29 cellular contexts compared by ENCODE assay signal in the genomic region with DNA sequence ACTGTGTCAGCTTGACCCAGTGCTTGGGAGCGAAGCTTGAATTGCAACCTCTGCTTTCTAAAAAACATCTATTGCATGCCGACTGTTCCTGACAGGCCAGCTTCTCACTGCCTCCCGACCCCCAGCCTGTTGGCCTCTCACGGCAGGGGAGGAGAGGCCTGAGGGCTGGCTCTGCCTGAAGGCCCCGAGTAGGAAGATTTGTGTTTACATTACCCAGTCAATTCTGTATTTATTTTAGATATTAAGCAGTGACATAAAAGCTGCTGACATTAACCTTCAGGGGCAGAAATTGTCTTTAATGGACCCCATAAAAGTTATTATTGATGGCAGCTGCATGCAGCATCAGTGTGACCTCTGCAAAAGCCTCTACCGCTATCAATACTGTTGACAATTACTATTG.
A peak's percentile ranks its signal among the peaks of the same experiment; 100 is the strongest.
DNase-seq lines count a peak whose midpoint lies in the region; ATAC-seq and TF ChIP-seq lines count a peak whose summit lies in the region.
"Had no signal": no experiment of that assay in that cellular context is flagged by ENCODE, and none has a peak within 500 bp of the region (broad histone marks: within the 10 kb centered on the region; RNA-seq: fewer than 3 reads in every experiment).

No MANE protein-coding gene starts in this region.

- TF ChIP-seq CTCF in SK-N-SH (IDR thresholded peaks at IDR 0.05) (no peak), nephron (IDR thresholded peaks at IDR 0.05; ENCODE audit: unreplicated experiment in 3 of 3) (no peak), MM.1S (IDR thresholded peaks at IDR 0.05; ENCODE audit: low read length) (no peak)

- H4K20me1 ChIP-seq in SK-N-SH (ENCODE audit: insufficient read depth) (no peaks in the 10 kb centered on the region), MM.1S (ENCODE audit: insufficient read depth, low read length) (no peaks in the 10 kb centered on the region)

- no peaks in the 10 kb centered on the region for H3K36me3 ChIP-seq in SK-N-SH (replicated peaks in 1 of 2; ENCODE audit: control insufficient read depth in 1 of 2, insufficient read depth in 2 of 2, low read length in 1 of 2)
- no peaks in the 10 kb centered on the region for H3K36me3 ChIP-seq in MM.1S (replicated peaks; ENCODE audit: insufficient read depth, low read length)
- H3K36me3 ChIP-seq: gastroesophageal sphincter, neutrophil, prostate gland, sigmoid colon, transverse colon, WERI-Rb-1 had no signal

- peaks cover 34% of the 10 kb centered on the region for H3K4me1 Mint-ChIP-seq in nephron
- H3K4me1 Mint-ChIP-seq: activated naive CD4-positive, alpha-beta T cell treated with anti-CD3 and anti-CD28 coated beads, Interleukin-2, amount 50 U/mL, for 24 hours; CD14-positive monocyte had no signal

- DNase-seq in SK-N-SH (peak; percentile 57), T1000 (lab: John Stamatoyannopoulos, UW) (peak; percentile 13), MM.1S (no peak), amniotic stem cell (lab: John Stamatoyannopoulos, UW) (no peak)
- DNase-seq in activated T-cell treated with anti-CD3 and anti-CD28 coated beads, Interleukin-2, amount 50 U/mL, for 1 hour, result no peak
- DNase-seq: activated CD4-positive, alpha-beta T cell treated with anti-CD3 and anti-CD28 coated beads for 48 hours; Caco-2; DMS53; hippocampal formation; left cardiac atrium; mammary epithelial cell; NCI-H524 treated with DMSO at 0.1 percent for 48 hours; SHP77; sigmoid colon; stimulated activated CD4-positive, alpha-beta T cell treated with anti-CD3 and anti-CD28 coated beads, Interleukin-4, amount 100 ng/mL, for 24 hours; T-helper 9 cell; transverse colon; WERI-Rb-1 had no signal

- H3K27me3 ChIP-seq in SK-N-SH (ENCODE audit: insufficient read depth), result no peaks in the 10 kb centered on the region
- no peaks in the 10 kb centered on the region for H3K27me3 ChIP-seq in MM.1S (replicated peaks; ENCODE audit: insufficient read depth, low read length)
- H3K27me3 ChIP-seq: gastroesophageal sphincter, sigmoid colon, transverse colon had no signal

- H3K9ac ChIP-seq in SK-N-SH, result no peak overlapping the region
- H3K9ac ChIP-seq in MM.1S (ENCODE audit: low read length), result no peak overlapping the region

- peak overlapping the region; percentile 24 to 86 (median 85) for H3K27ac Mint-ChIP-seq in nephron
- H3K27ac Mint-ChIP-seq: activated naive CD4-positive, alpha-beta T cell treated with anti-CD3 and anti-CD28 coated beads, Interleukin-2, amount 50 U/mL, for 24 hours; CD14-positive monocyte had no signal

- H3K9me3 Mint-ChIP-seq in nephron, result no peaks in the 10 kb centered on the region
- H3K9me3 Mint-ChIP-seq: activated naive CD4-positive, alpha-beta T cell treated with anti-CD3 and anti-CD28 coated beads, Interleukin-2, amount 50 U/mL, for 24 hours; CD14-positive monocyte had no signal

- H3F3A ChIP-seq in SK-N-SH (replicated peaks; ENCODE audit: insufficient read depth), result peaks cover 15% of the 10 kb centered on the region
- no peaks in the 10 kb centered on the region for H3F3A ChIP-seq in MM.1S (ENCODE audit: insufficient read depth, low read length)

- peak overlapping the region; percentile 20; the same call in 1 of the 2 replicates for H3K4me2 ChIP-seq in SK-N-SH
- no peak overlapping the region for H3K4me2 ChIP-seq in MM.1S (ENCODE audit: low read depth, low read length)

- WGBS in SK-N-SH (ENCODE audit: low lambda C conversion rate), result 59% methylated on average over 5 of the region's 6 CpGs

- H3K9me2 ChIP-seq in SK-N-SH (no peaks in the 10 kb centered on the region), MM.1S (replicated peaks; ENCODE audit: insufficient read depth, low read length) (no peaks in the 10 kb centered on the region)

- TF ChIP-seq RAD21 in SK-N-SH (IDR thresholded peaks at IDR 0.05; ENCODE audit: low read length), result no peak

- ATAC-seq in SK-N-SH treated with all-trans-retinoic acid at 6 μM for 48 hours (no peak; the same call in 2 of the 3 replicates), HG03432 (IDR thresholded peaks at IDR 0.05; ENCODE audit: unreplicated experiment) (no peak)
- ATAC-seq: gastroesophageal sphincter, HCT116, left cardiac atrium, Panc1 had no signal

- no peak overlapping the region for H3K4me3 Mint-ChIP-seq in nephron
- H3K4me3 Mint-ChIP-seq: activated naive CD4-positive, alpha-beta T cell treated with anti-CD3 and anti-CD28 coated beads, Interleukin-2, amount 50 U/mL, for 24 hours had no signal

- POLR2A ChIA-PET in SK-N-SH (lab: Yijun Ruan, JAX), result interaction anchor here (0.6 to 1.5 kb wide), 2 partner anchors 20 to 78 kb away, joined by 3 to 5 read pairs; no protein-coding TSS in a partner anchor

- no peaks in the 10 kb centered on the region for H3K27me3 Mint-ChIP-seq in nephron (ENCODE audit: low read depth)

- CTCF ChIA-PET in SK-N-SH (lab: Yijun Ruan, JAX), result interaction anchor here (0.7 to 1.8 kb wide), 14 partner anchors 8 to 445 kb away, joined by 3 to 7 read pairs (median 4); no protein-coding TSS in a partner anchor

- H3K27ac ChIP-seq in SK-N-SH (ENCODE audit: low read depth in 2 of 2, low read length in 1 of 2) (peak overlapping the region in 1 of 2 experiments; percentile 84; a peak in 3 of 4 replicates), MM.1S (ENCODE audit: low read length) (no peak overlapping the region)
- H3K27ac ChIP-seq: 22Rv1, gastroesophageal sphincter, neutrophil, prostate gland, sigmoid colon, transverse colon, WERI-Rb-1 had no signal

- H3K79me2 ChIP-seq in SK-N-SH (ENCODE audit: insufficient read depth), result no peaks in the 10 kb centered on the region
- no peaks in the 10 kb centered on the region for H3K79me2 ChIP-seq in MM.1S (ENCODE audit: low read length)

- peak in 1 of 2 experiments; percentile 67; a peak in 2 of 4 replicates for TF ChIP-seq EP300 in SK-N-SH (IDR thresholded peaks at IDR 0.05; ENCODE audit: borderline replicate concordance in 1 of 2, low read depth in 1 of 2, low read length in 1 of 2)

- H3K4me1 ChIP-seq in SK-N-SH (ENCODE audit: control insufficient read depth in 1 of 2, insufficient read depth in 2 of 2, low read depth in 1 of 2, low read length in 1 of 2) (peaks cover 6 to 54% of the 10 kb centered on the region in 2 experiments; a peak in 3 of 4 replicates), MM.1S (ENCODE audit: low read length) (0 out of 2 replicates have a peak, but pooled peaks cover 7% of the 10 kb centered on the region)
- H3K4me1 ChIP-seq: Caco-2, prostate gland, transverse colon had no signal

- no peak overlapping the region for H3K4me3 ChIP-seq in SK-N-SH (ENCODE audit: low read depth in 2 of 2, low read length in 1 of 2)
- H3K4me3 ChIP-seq in MM.1S (ENCODE audit: low read length), result no peak overlapping the region
- H3K4me3 ChIP-seq: gastroesophageal sphincter, prostate gland, sigmoid colon, transverse colon had no signal

- H3K9me3 ChIP-seq in SK-N-SH (no peaks in the 10 kb centered on the region), MM.1S (replicated peaks; ENCODE audit: insufficient read depth, low read length) (no peaks in the 10 kb centered on the region)
- H3K9me3 ChIP-seq: Caco-2, gastroesophageal sphincter, neutrophil, prostate gland, sigmoid colon, transverse colon had no signal

- H2AFZ ChIP-seq in SK-N-SH (ENCODE audit: low read depth) (no peak overlapping the region), MM.1S (ENCODE audit: low read length) (no peak overlapping the region)

- peaks cover 5% of the 10 kb centered on the region for H3K36me3 Mint-ChIP-seq in nephron (ENCODE audit: low read depth)
- H3K36me3 Mint-ChIP-seq: activated naive CD4-positive, alpha-beta T cell treated with anti-CD3 and anti-CD28 coated beads, Interleukin-2, amount 50 U/mL, for 24 hours; CD14-positive monocyte had no signal

TF ChIP-seq in SK-N-SH, 30 proteins besides CTCF, POLR2A, EP300 and RAD21:
- TF ChIP-seq SMC3 (IDR thresholded peaks at IDR 0.05; ENCODE audit: low read depth, low read length) (no peak), SIN3A (IDR thresholded peaks at IDR 0.05; ENCODE audit: borderline replicate concordance, low read depth, low read length) (no peak), FOXJ3 (CRISPR knock-in tag; IDR thresholded peaks at IDR 0.05) (no peak), RXRA (IDR thresholded peaks at IDR 0.05; ENCODE audit: borderline replicate concordance, low read depth) (no peak), NRF1 (IDR thresholded peaks at IDR 0.05; ENCODE audit: low read depth, low read length) (no peak)

TF ChIP-seq in SK-N-SH treated with all-trans-retinoic acid at 6 μM for 48 hours, 23 proteins besides CTCF, POLR2A, EP300 and RAD21 (continues in another document):
- TF ChIP-seq, protein P1, sequence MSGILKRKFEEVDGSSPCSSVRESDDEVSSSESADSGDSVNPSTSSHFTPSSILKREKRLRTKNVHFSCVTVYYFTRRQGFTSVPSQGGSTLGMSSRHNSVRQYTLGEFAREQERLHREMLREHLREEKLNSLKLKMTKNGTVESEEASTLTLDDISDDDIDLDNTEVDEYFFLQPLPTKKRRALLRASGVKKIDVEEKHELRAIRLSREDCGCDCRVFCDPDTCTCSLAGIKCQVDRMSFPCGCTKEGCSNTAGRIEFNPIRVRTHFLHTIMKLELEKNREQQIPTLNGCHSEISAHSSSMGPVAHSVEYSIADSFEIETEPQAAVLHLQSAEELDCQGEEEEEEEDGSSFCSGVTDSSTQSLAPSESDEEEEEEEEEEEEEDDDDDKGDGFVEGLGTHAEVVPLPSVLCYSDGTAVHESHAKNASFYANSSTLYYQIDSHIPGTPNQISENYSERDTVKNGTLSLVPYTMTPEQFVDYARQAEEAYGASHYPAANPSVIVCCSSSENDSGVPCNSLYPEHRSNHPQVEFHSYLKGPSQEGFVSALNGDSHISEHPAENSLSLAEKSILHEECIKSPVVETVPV (CRISPR knock-in tag; IDR thresholded peaks at IDR 0.05), result no peak
- TF ChIP-seq TCF4 (CRISPR knock-in tag; IDR thresholded peaks at IDR 0.05; ENCODE audit: borderline replicate concordance) (no peak), ZFP30 (CRISPR knock-in tag; IDR thresholded peaks at IDR 0.05) (no peak), RARB (CRISPR knock-in tag; IDR thresholded peaks at IDR 0.05) (no peak), CSDC2 (CRISPR knock-in tag; IDR thresholded peaks at IDR 0.05) (no peak), ZNF70 (CRISPR knock-in tag; IDR thresholded peaks at IDR 0.05) (no peak), ESRRG (CRISPR knock-in tag; IDR thresholded peaks at IDR 0.05) (no peak), GLIS3 (CRISPR knock-in tag; IDR thresholded peaks at IDR 0.05) (no peak)

Comparison
In these comparisons a context has a peak if more than half of its experiments do, and no peak if none do; other contexts are left out.
1. DNase-seq: peak in SK-N-SH (single experiment) and T1000 (single experiment); none in activated T-cell treated with anti-CD3 and anti-CD28 coated beads, Interleukin-2, amount 50 U/mL, for 1 hour (single experiment), MM.1S (single experiment) and amniotic stem cell (single experiment).